9 cellular contexts compared by ENCODE assay signal in genomic region chr19:18939163-18939562, GRCh38. TPM values are rescaled to one million over a fixed set of nuclear protein-coding genes. Genes with fewer than 3 reads are reported as not detected.
DNase-seq lines count a peak whose midpoint lies in the region; ATAC-seq and TF ChIP-seq lines count a peak whose summit lies in the region.
"Had no signal": no experiment of that assay in that cellular context is flagged by ENCODE, and none has a peak within 500 bp of the region (broad histone marks: within the 10 kb centered on the region; RNA-seq: fewer than 3 reads in every experiment).

No MANE protein-coding gene starts in this region.

- H3K9me3 ChIP-seq in left ventricle myocardium inferior (replicated peaks): no peaks in the 10 kb centered on the region
- no peaks in the 10 kb centered on the region for H3K9me3 ChIP-seq in heart left ventricle
- no peaks in the 10 kb centered on the region for H3K9me3 ChIP-seq in mesodermal cell (ENCODE audit: control insufficient read depth, low read length)
- H3K9me3 ChIP-seq in vagina: no peaks in the 10 kb centered on the region
- H3K9me3 ChIP-seq: ascending aorta had no signal

- TF ChIP-seq POLR2A in heart left ventricle (IDR thresholded peaks at IDR 0.05) (no peak), vagina (IDR thresholded peaks at IDR 0.05) (no peak)

- H3K4me1 ChIP-seq in left ventricle myocardium inferior (peaks cover 20% of the 10 kb centered on the region), heart left ventricle (peaks cover 0 to 23% (median 7%) of the 10 kb centered on the region in 12 donors), mesodermal cell (ENCODE audit: control insufficient read depth, insufficient read depth, low read length, poor library complexity, severe bottlenecking) (peaks cover 4% of the 10 kb centered on the region), vagina (peaks cover 29% of the 10 kb centered on the region)

- H3K27ac ChIP-seq in left ventricle myocardium inferior (replicated peaks): no peak overlapping the region
- no peak overlapping the region for H3K27ac ChIP-seq in heart left ventricle
- H3K27ac ChIP-seq in mesodermal cell (ENCODE audit: low read depth, low read length, severe bottlenecking): no peak overlapping the region
- H3K27ac ChIP-seq in vagina: peak overlapping the region; percentile 84

- peaks cover 26% of the 10 kb centered on the region for H3K36me3 Mint-ChIP-seq in brain

- in situ Hi-C loops in G401 (cut with HindIII; ENCODE audit: low sequenced_read_pairs): no loop called here

- ATAC-seq in heart left ventricle (no peak), HG02970 (IDR thresholded peaks at IDR 0.05; ENCODE audit: low FRiP score, unreplicated experiment) (no peak)

- H3K27ac Mint-ChIP-seq in brain: peak overlapping the region; percentile 65 to 91 (median 80)

- TF ChIP-seq CTCF in left ventricle myocardium inferior (IDR thresholded peaks at IDR 0.05; ENCODE audit: borderline replicate concordance) (no peak), heart left ventricle (IDR thresholded peaks at IDR 0.05) (no peak), brain (conservative IDR thresholded peaks at IDR 0.05) (no peak), vagina (IDR thresholded peaks at IDR 0.05) (no peak)

- WGBS in heart left ventricle, 4 donors: 92 to 94% (median 93%) methylated on average over 3 of the region's 3 CpGs
- WGBS in mesodermal cell (ENCODE audit: insufficient coverage in 2 of 2), 2 experiments: 93% methylated on average over 3 of the region's 3 CpGs; no CpG with 5 or more reads in 1 of the 2 experiments

- H3K36me3 ChIP-seq in left ventricle myocardium inferior (peaks cover 16% of the 10 kb centered on the region), heart left ventricle (peaks cover 0 to 42% (median 16%) of the 10 kb centered on the region in 9 donors), mesodermal cell (ENCODE audit: control insufficient read depth, insufficient read depth, low read length) (peaks cover 32% of the 10 kb centered on the region), vagina (peaks cover 0 to 8% of the 10 kb centered on the region in 2 donors)

- H3K4me3 Mint-ChIP-seq in brain: peak overlapping the region; percentile 92 to 95 (median 94)

- H3K27me3 Mint-ChIP-seq in brain: peaks cover 10% of the 10 kb centered on the region

- intact Hi-C loops in left ventricle myocardium inferior (cut with micrococcal nuclease): no loop called here
- intact Hi-C loops in heart left ventricle (cut with DNase I): no loop called here
- intact Hi-C loops in vagina (cut with DNase I): no loop called here

- H3K4me1 Mint-ChIP-seq in brain: peaks cover 29% of the 10 kb centered on the region

- DNase-seq in left ventricle myocardium inferior (no peak), heart left ventricle (no peak), vagina (ENCODE audit: extremely low spot score in 2 of 2) (no peak), G401 (ENCODE audit: low spot score) (no peak), D341Med (ENCODE audit: low spot score) (no peak)

- no peaks in the 10 kb centered on the region for H3K27me3 ChIP-seq in left ventricle myocardium inferior (ENCODE audit: low read depth)
- no peaks in the 10 kb centered on the region for H3K27me3 ChIP-seq in heart left ventricle
- H3K27me3 ChIP-seq in vagina: no peaks in the 10 kb centered on the region
- H3K27me3 ChIP-seq: ascending aorta had no signal

- H3K4me3 ChIP-seq in left ventricle myocardium inferior (peak overlapping the region; percentile 78), heart left ventricle (peak overlapping the region in 1 of 12 donors; percentile 90), mesodermal cell (ENCODE audit: extremely low read depth, insufficient read depth, low read length, poor library complexity, severe bottlenecking) (peak overlapping the region; percentile 88), vagina (no peak overlapping the region)

- H3K9me3 Mint-ChIP-seq in brain: peaks cover 0 to 2% (median 0%) of the 10 kb centered on the region in 5 experiments

RNA-seq across cellular contexts. Expression of gene HOMER3, which starts 1.9 kb away (rescaled TPM):
- total RNA-seq in left ventricle myocardium inferior: 14.7 TPM
- total RNA-seq in heart left ventricle: 10 to 100 TPM; 13.6 to 36.8 (median 16.4) TPM
- polyA plus RNA-seq in heart left ventricle: 10 to 100 TPM; 27.4 to 32.4 TPM
- polyA plus RNA-seq in brain (ENCODE audit: insufficient read depth, low read depth, low replicate concordance): 35.0 TPM
- 62.3 TPM for polyA plus RNA-seq in mesodermal cell (2013, experiment 1 of 2)
- 55.6 TPM for polyA plus RNA-seq in mesodermal cell (2013, experiment 2 of 2)
- total RNA-seq in vagina: 30.9 TPM
- total RNA-seq in G401 (2014; rRNA removed; shearing (Covaris generic)): 25.0 and 57.7 TPM in 2 replicates

RNA-seq across cellular contexts. Expression of gene DDX49, which starts 19.6 kb away (rescaled TPM):
- 22.4 TPM for total RNA-seq in left ventricle myocardium inferior
- 10 to 100 TPM; 14.3 to 49.9 (median 25.9) TPM for total RNA-seq in heart left ventricle
- 10 to 100 TPM; 41.2 to 56.9 TPM for polyA plus RNA-seq in heart left ventricle
- 76.8 TPM for polyA plus RNA-seq in brain (ENCODE audit: insufficient read depth, low read depth, low replicate concordance)
- polyA plus RNA-seq in mesodermal cell (2013, experiment 1 of 2): 24.4 TPM
- 23.3 TPM for polyA plus RNA-seq in mesodermal cell (2013, experiment 2 of 2)
- total RNA-seq in vagina: 36.3 TPM
- 64.6 and 77.8 TPM in 2 replicates for total RNA-seq in G401 (2014; rRNA removed; shearing (Covaris generic))

RNA-seq across cellular contexts. Expression of gene COPE, which starts 20.0 kb away (rescaled TPM):
- 128 TPM for total RNA-seq in left ventricle myocardium inferior
- 100 to 1,000 TPM in 8 of 9 donors, 10 to 100 TPM in 1; 94.0 to 241 (median 123) TPM for total RNA-seq in heart left ventricle
- polyA plus RNA-seq in heart left ventricle: 100 to 1,000 TPM; 172 to 216 TPM
- 291 TPM for polyA plus RNA-seq in brain (ENCODE audit: insufficient read depth, low read depth, low replicate concordance)
- polyA plus RNA-seq in mesodermal cell (2013, experiment 1 of 2): 225 TPM
- polyA plus RNA-seq in mesodermal cell (2013, experiment 2 of 2): 188 TPM
- 212 TPM for total RNA-seq in vagina
- 410 and 516 TPM in 2 replicates for total RNA-seq in G401 (2014; rRNA removed; shearing (Covaris generic))

RNA-seq across cellular contexts. Expression of gene CERS1, which starts 43.2 kb away (rescaled TPM):
- total RNA-seq in left ventricle myocardium inferior (1.4 TPM), heart left ventricle (1 to 10 TPM in 4 of 9 donors, under 1 TPM in 5; 0.21 to 2.1 (median 0.72) TPM), vagina (0.49 TPM)
- polyA plus RNA-seq in heart left ventricle (under 1 TPM; 0.27 to 0.40 TPM), brain (ENCODE audit: insufficient read depth, low read depth, low replicate concordance) (104 TPM)
- polyA plus RNA-seq in mesodermal cell (2013, experiment 1 of 2): 17.6 TPM
- polyA plus RNA-seq in mesodermal cell (2013, experiment 2 of 2): 11.9 TPM
- total RNA-seq in G401 (2014; rRNA removed; shearing (Covaris generic)): 10.5 and 13.1 TPM in 2 replicates
- total RNA-seq: ascending aorta had no signal

Comparison
In these comparisons a context has a peak if more than half of its experiments do, and no peak if none do; other contexts are left out.
1. H3K4me3 ChIP-seq: peak in left ventricle myocardium inferior (single experiment) and mesodermal cell (single experiment); none in vagina (0 of 2).